9 cellular contexts compared by ENCODE assay signal in the genomic region with DNA sequence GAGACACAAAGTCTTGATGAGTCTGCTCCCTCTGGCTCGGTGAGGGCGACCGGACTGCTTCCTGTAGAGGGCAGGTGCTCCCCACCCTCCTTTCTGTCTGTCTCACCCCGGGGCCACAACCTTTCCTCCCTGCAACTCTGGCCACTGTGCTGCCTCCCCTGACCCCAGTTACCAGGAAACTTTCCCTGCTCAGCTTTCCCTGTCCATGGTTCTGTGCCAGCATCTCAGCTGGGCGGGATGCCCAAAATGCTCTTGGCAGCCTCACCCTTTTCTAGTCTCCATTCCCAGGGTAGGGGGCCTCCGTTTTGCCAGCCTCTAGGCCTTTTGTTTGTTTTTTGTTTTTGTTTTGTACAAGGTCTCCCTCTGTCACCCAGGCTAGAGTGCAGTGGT. TPM values are rescaled to one million over a fixed set of nuclear protein-coding genes. Genes with fewer than 3 reads are reported as not detected.
A peak's percentile ranks its signal among the peaks of the same experiment; 100 is the strongest.
DNase-seq lines count a peak whose midpoint lies in the region; ATAC-seq and TF ChIP-seq lines count a peak whose summit lies in the region.
"Had no signal": no experiment of that assay in that cellular context is flagged by ENCODE, and none has a peak within 500 bp of the region (broad histone marks: within the 10 kb centered on the region; RNA-seq: fewer than 3 reads in every experiment).

No MANE protein-coding gene starts in this region.

- WGBS in adrenal gland, 4 donors = 38 to 56% (median 40%) methylated on average over 2 to 6 of the region's 6 CpGs

- ATAC-seq in GM21390 (IDR thresholded peaks at IDR 0.05; ENCODE audit: unreplicated experiment) = no peak
- no peak for ATAC-seq in HG03571 (IDR thresholded peaks at IDR 0.05; ENCODE audit: unreplicated experiment)

- H3K36me3 ChIP-seq in adrenal gland (replicated peaks in 1 of 2) (no peaks in the 10 kb centered on the region), HAP-1 (replicated peaks) (peaks cover 17% of the 10 kb centered on the region)

- in situ Hi-C loops in HAP-1 (cut with MboI; ENCODE audit: low sequenced_read_pairs) = no loop called here

- TF ChIP-seq EP300 in Ishikawa (IDR thresholded peaks at IDR 0.05; ENCODE audit: borderline replicate concordance) = no peak

- no peak for TF ChIP-seq POLR2A in adrenal gland (IDR thresholded peaks at IDR 0.05)

- TF ChIP-seq RAD21 in Ishikawa (IDR thresholded peaks at IDR 0.05; ENCODE audit: low read depth) = no peak

- H3K4me1 ChIP-seq in adrenal gland (replicated peaks in 1 of 2) = peaks cover 11 to 19% of the 10 kb centered on the region in 2 donors
- H3K4me1 ChIP-seq in HAP-1 = no peaks in the 10 kb centered on the region

- H3K27ac ChIP-seq in adrenal gland (no peak overlapping the region), skin epidermis (peak overlapping the region in 4 of 21 experiments; percentile 25 to 88 (median 86))

- H3K9me3 ChIP-seq in adrenal gland (replicated peaks in 1 of 3) = no peaks in the 10 kb centered on the region
- no peaks in the 10 kb centered on the region for H3K9me3 ChIP-seq in HAP-1

- H3K4me3 ChIP-seq in adrenal gland = no peak overlapping the region
- peak overlapping the region in 4 of 7 experiments; percentile 73 to 89 (median 77) for H3K4me3 ChIP-seq in skin epidermis
- H3K4me3 ChIP-seq in HAP-1 = no peak overlapping the region

- H3K27me3 ChIP-seq in adrenal gland (no peaks in the 10 kb centered on the region), HAP-1 (ENCODE audit: low read depth) (no peaks in the 10 kb centered on the region)

- no peak for TF ChIP-seq CTCF in adrenal gland (IDR thresholded peaks at IDR 0.05)

- intact Hi-C loops in adrenal gland (cut with DNase I) = loop anchor here in 1 of 2 donors (5.0 kb wide), 1 partner anchor 74 kb away; no protein-coding TSS in a partner anchor

- DNase-seq in adrenal gland = peak in 6 of 7 donors; percentile 60 to 81 (median 75)
- peak; percentile 56 for DNase-seq in inferior parietal cortex (ENCODE audit: extremely low spot score)
- DNase-seq in HAP-1 (ENCODE audit: low spot score in 2 of 2) = no peak
- DNase-seq: SW 1271 had no signal

TF ChIP-seq in Ishikawa, 13 proteins besides CTCF, POLR2A, EP300 and RAD21:
- TF ChIP-seq, protein P1, sequence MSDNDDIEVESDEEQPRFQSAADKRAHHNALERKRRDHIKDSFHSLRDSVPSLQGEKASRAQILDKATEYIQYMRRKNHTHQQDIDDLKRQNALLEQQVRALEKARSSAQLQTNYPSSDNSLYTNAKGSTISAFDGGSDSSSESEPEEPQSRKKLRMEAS (IDR thresholded peaks at IDR 0.05) = no peak
- TF ChIP-seq, protein P2, sequence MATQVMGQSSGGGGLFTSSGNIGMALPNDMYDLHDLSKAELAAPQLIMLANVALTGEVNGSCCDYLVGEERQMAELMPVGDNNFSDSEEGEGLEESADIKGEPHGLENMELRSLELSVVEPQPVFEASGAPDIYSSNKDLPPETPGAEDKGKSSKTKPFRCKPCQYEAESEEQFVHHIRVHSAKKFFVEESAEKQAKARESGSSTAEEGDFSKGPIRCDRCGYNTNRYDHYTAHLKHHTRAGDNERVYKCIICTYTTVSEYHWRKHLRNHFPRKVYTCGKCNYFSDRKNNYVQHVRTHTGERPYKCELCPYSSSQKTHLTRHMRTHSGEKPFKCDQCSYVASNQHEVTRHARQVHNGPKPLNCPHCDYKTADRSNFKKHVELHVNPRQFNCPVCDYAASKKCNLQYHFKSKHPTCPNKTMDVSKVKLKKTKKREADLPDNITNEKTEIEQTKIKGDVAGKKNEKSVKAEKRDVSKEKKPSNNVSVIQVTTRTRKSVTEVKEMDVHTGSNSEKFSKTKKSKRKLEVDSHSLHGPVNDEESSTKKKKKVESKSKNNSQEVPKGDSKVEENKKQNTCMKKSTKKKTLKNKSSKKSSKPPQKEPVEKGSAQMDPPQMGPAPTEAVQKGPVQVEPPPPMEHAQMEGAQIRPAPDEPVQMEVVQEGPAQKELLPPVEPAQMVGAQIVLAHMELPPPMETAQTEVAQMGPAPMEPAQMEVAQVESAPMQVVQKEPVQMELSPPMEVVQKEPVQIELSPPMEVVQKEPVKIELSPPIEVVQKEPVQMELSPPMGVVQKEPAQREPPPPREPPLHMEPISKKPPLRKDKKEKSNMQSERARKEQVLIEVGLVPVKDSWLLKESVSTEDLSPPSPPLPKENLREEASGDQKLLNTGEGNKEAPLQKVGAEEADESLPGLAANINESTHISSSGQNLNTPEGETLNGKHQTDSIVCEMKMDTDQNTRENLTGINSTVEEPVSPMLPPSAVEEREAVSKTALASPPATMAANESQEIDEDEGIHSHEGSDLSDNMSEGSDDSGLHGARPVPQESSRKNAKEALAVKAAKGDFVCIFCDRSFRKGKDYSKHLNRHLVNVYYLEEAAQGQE (IDR thresholded peaks at IDR 0.05; ENCODE audit: low read depth) = peak; percentile 52
TF ChIP-seq in Ishikawa: peak in this region for 1.

RNA-seq across cellular contexts. Expression of a gene that starts 1.4 kb away (rescaled TPM):
- 10 to 100 TPM in 7 of 8 donors, 1 to 10 TPM in 1; 5.9 to 27.1 (median 19.1) TPM for total RNA-seq in adrenal gland
- polyA plus RNA-seq in adrenal gland = 10 to 100 TPM in 2 of 3 donors, 1 to 10 TPM in 1; 4.1 to 34.8 (median 19.5) TPM

RNA-seq across cellular contexts. Expression of a gene that starts 12.4 kb away (rescaled TPM):
- total RNA-seq in adrenal gland = 100 to 1,000 TPM; 112 to 260 (median 150) TPM
- 100 to 1,000 TPM in 2 of 3 donors, 10 to 100 TPM in 1; 70.5 to 227 (median 138) TPM for polyA plus RNA-seq in adrenal gland

RNA-seq across cellular contexts. Expression of a gene that starts 19.6 kb away (rescaled TPM):
- not detected for total RNA-seq in adrenal gland
- not detected for polyA plus RNA-seq in adrenal gland
- total RNA-seq: pulmonary artery endothelial cell had no signal

RNA-seq across cellular contexts. Expression of a gene that starts 22.2 kb away (rescaled TPM):
- total RNA-seq in adrenal gland = 1 to 10 TPM; 3.1 to 6.9 (median 4.3) TPM
- polyA plus RNA-seq in adrenal gland = 1 to 10 TPM in 2 of 3 donors, not detected in 1; 5.1 to 9.6 TPM

Comparison
In these comparisons a context has a peak if more than half of its experiments do, and no peak if none do; other contexts are left out.
1. DNase-seq: peak in adrenal gland (6 of 7) and inferior parietal cortex (single experiment); none in HAP-1 (0 of 2).
2. H3K4me3 ChIP-seq: peak in skin epidermis (4 of 7); none in adrenal gland (0 of 4) and HAP-1 (single experiment).